ENCODE assay signal across 18 cellular contexts in the genomic region with DNA sequence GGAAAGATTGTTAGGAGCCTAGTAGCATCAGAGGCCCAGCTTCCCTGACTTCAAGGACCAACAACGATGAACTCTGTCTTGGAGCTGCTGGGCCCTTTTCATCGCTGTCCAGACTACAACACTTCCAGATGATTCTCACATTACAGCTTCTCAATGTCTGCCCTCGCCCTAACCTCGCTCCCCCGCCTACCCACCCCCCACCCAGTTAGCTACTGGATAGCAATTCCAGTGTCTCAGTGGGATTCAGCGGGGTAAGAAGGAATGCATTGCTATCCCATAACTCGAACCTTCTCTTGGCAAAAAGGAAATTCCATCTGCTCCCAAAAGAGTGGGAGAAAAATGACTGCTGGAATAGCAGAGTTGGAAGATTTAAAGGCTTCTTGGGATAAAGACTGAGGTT.
DNase-seq lines count a peak whose midpoint lies in the region; ATAC-seq, FAIRE-seq and TF ChIP-seq lines count a peak whose summit lies in the region.
"Had no signal": no experiment of that assay in that cellular context is flagged by ENCODE, and none has a peak within 500 bp of the region (broad histone marks: within the 10 kb centered on the region; RNA-seq: fewer than 3 reads in every experiment).

No MANE protein-coding gene starts in this region.

- intact Hi-C loops in esophagus muscularis mucosa (cut with DNase I) = no loop called here
- intact Hi-C loops in stomach (cut with DNase I; ENCODE audit: low total_unique reads) = no loop called here

- peaks cover 2% of the 10 kb centered on the region for H3K36me3 Mint-ChIP-seq in astrocyte (ENCODE audit: low read depth, unreplicated experiment)
- H3K36me3 Mint-ChIP-seq in mesothelial cell of epicardium = no peaks in the 10 kb centered on the region

- TF ChIP-seq CTCF in astrocyte (IDR thresholded peaks at IDR 0.05; ENCODE audit: insufficient read depth, low read depth, low read length) (no peak), esophagus muscularis mucosa (IDR thresholded peaks at IDR 0.05) (no peak), mesothelial cell of epicardium (IDR thresholded peaks at IDR 0.05; ENCODE audit: unreplicated experiment) (no peak), stomach (IDR thresholded peaks at IDR 0.05) (no peak)

- no peak overlapping the region for H2AFZ ChIP-seq in astrocyte (ENCODE audit: low read depth, low read length)
- H2AFZ ChIP-seq: GM23338 had no signal

- 80% methylated on average over 7 of the region's 7 CpGs for WGBS in esophagus muscularis mucosa
- 88 to 92% (median 91%) methylated on average over 7 of the region's 7 CpGs for WGBS in stomach, 5 donors

- H3K4me3 ChIP-seq in astrocyte (ENCODE audit: insufficient read depth, low read depth, low read length) (no peak overlapping the region), esophagus muscularis mucosa (no peak overlapping the region), skeletal muscle cell (ENCODE audit: low read depth, low read length) (no peak overlapping the region), stomach (no peak overlapping the region)
- H3K4me3 ChIP-seq: GM23338 had no signal

- H3K4me1 Mint-ChIP-seq in astrocyte (ENCODE audit: low read depth, unreplicated experiment) (peaks cover 40% of the 10 kb centered on the region), mesothelial cell of epicardium (peaks cover 45% of the 10 kb centered on the region)
- H3K4me1 Mint-ChIP-seq: B cell had no signal

- H3K27ac Mint-ChIP-seq in astrocyte (ENCODE audit: unreplicated experiment) (no peak overlapping the region), mesothelial cell of epicardium (peak overlapping the region; percentile 93)
- H3K27ac Mint-ChIP-seq: B cell; CD4-positive, alpha-beta T cell; GM23338 had no signal

- H3K9me3 Mint-ChIP-seq in astrocyte (ENCODE audit: unreplicated experiment) (no peaks in the 10 kb centered on the region), mesothelial cell of epicardium (peaks cover 4% of the 10 kb centered on the region)

- DNase-seq in astrocyte (ENCODE audit: low read depth) (peak; percentile 62), esophagus muscularis mucosa (ENCODE audit: extremely low spot score) (no peak), mesothelial cell of epicardium (ENCODE audit: low spot score in 2 of 2, unreplicated experiment in 2 of 2) (no peak), skeletal muscle cell (ENCODE audit: low read depth) (peak; percentile 67), stomach (no peak), HUDEP-2 (lab: John Stamatoyannopoulos, UW; ENCODE audit: unreplicated experiment in 76 of 76) (no peak), NCI-H2107 (lab: John Stamatoyannopoulos, UW) (no peak)
- DNase-seq: C1 segment of cervical spinal cord; CD4-positive, alpha-beta T cell; DMS79; EL had no signal

- H3K27ac ChIP-seq in astrocyte (ENCODE audit: low read depth, low read length) = no peak overlapping the region
- peak overlapping the region; percentile 79 to 88 (median 82) for H3K27ac ChIP-seq in esophagus muscularis mucosa (replicated peaks in 1 of 4)
- no peak overlapping the region for H3K27ac ChIP-seq in stomach

- H3K36me3 ChIP-seq in astrocyte (ENCODE audit: insufficient read depth, low read length) (no peaks in the 10 kb centered on the region), esophagus muscularis mucosa (no peaks in the 10 kb centered on the region), stomach (no peaks in the 10 kb centered on the region)

- H4K20me1 ChIP-seq in astrocyte (ENCODE audit: insufficient read depth, low read length) = no peaks in the 10 kb centered on the region

- no peak for FAIRE-seq in astrocyte (lab: Jason Lieb, UNC)
- FAIRE-seq: A204.1, G401.6, GM12891, HTR-8/SVneo had no signal

- no peak for ATAC-seq in GM19023 (IDR thresholded peaks at IDR 0.05; ENCODE audit: unreplicated experiment)

- H3K4me1 ChIP-seq in astrocyte (ENCODE audit: insufficient read depth, low read length) (no peaks in the 10 kb centered on the region), esophagus muscularis mucosa (peaks cover 14 to 68% (median 60%) of the 10 kb centered on the region in 4 donors), stomach (peaks cover 0 to 26% (median 6%) of the 10 kb centered on the region in 4 donors)

- H3K4me2 ChIP-seq in astrocyte (ENCODE audit: low read length) = no peak overlapping the region

- TF ChIP-seq POLR2A in esophagus muscularis mucosa (IDR thresholded peaks at IDR 0.05; ENCODE audit: low read depth) (no peak), stomach (IDR thresholded peaks at IDR 0.05) (no peak)

- H3K27me3 Mint-ChIP-seq in astrocyte (ENCODE audit: low read depth, unreplicated experiment) = peaks cover 2% of the 10 kb centered on the region
- H3K27me3 Mint-ChIP-seq in mesothelial cell of epicardium (ENCODE audit: low read depth) = no peaks in the 10 kb centered on the region

- TF ChIP-seq EP300 in esophagus muscularis mucosa (IDR thresholded peaks at IDR 0.05) (no peak), stomach (IDR thresholded peaks at IDR 0.05) (no peak)

- no peak overlapping the region for H3K9ac ChIP-seq in astrocyte (ENCODE audit: low read length)

- H3K79me2 ChIP-seq in astrocyte (ENCODE audit: insufficient read depth, low read length) = no peaks in the 10 kb centered on the region

- H3K9me3 ChIP-seq in astrocyte (ENCODE audit: insufficient read depth, low read depth, low read length) = no peaks in the 10 kb centered on the region
- no peaks in the 10 kb centered on the region for H3K9me3 ChIP-seq in esophagus muscularis mucosa
- H3K9me3 ChIP-seq in stomach = no peaks in the 10 kb centered on the region

- H3K4me3 Mint-ChIP-seq in astrocyte (ENCODE audit: unreplicated experiment) = no peak overlapping the region
- H3K4me3 Mint-ChIP-seq in mesothelial cell of epicardium = no peak overlapping the region
- H3K4me3 Mint-ChIP-seq: B cell; CD4-positive, alpha-beta T cell; GM23338 had no signal

- H3K27me3 ChIP-seq in astrocyte (ENCODE audit: insufficient read depth, low read length) (peaks cover 2% of the 10 kb centered on the region), esophagus muscularis mucosa (no peaks in the 10 kb centered on the region), stomach (no peaks in the 10 kb centered on the region)

Comparison
In these comparisons a context has a peak if more than half of its experiments do, and no peak if none do; other contexts are left out.
1. DNase-seq: peak in astrocyte (single experiment) and skeletal muscle cell (single experiment); none in esophagus muscularis mucosa (single experiment), mesothelial cell of epicardium (0 of 2), stomach (single experiment), HUDEP-2 (0 of 76) and NCI-H2107 (single experiment).
2. H3K27ac ChIP-seq: peak in esophagus muscularis mucosa (4 of 4); none in astrocyte (single experiment) and stomach (0 of 5).